Comparison of ENCODE assay signal across 15 cellular contexts in genomic region chr12:61538951-61539350, GRCh38.
DNase-seq lines count a peak whose midpoint lies in the region; ATAC-seq, FAIRE-seq and TF ChIP-seq lines count a peak whose summit lies in the region.
"Had no signal": no experiment of that assay in that cellular context is flagged by ENCODE, and none has a peak within 500 bp of the region (broad histone marks: within the 10 kb centered on the region; RNA-seq: fewer than 3 reads in every experiment).

No MANE protein-coding gene starts in this region.

- H3K36me3 ChIP-seq in smooth muscle cell (ENCODE audit: low read depth): no peaks in the 10 kb centered on the region
- H3K36me3 ChIP-seq: ascending aorta had no signal

- H3F3A ChIP-seq in smooth muscle cell (ENCODE audit: low read depth): no peaks in the 10 kb centered on the region

- H4K20me1 ChIP-seq in smooth muscle cell (ENCODE audit: low read depth): no peaks in the 10 kb centered on the region

- DNase-seq in SIG-M5 treated with dmso at 0.1 percent for 504 hours (lab: John Stamatoyannopoulos, UW; ENCODE audit: unreplicated experiment) (peak; percentile 8), SIG-M5 (lab: John Stamatoyannopoulos, UW) (no peak), NCI-H748 (lab: John Stamatoyannopoulos, UW; ENCODE audit: unreplicated experiment) (peak; percentile 76), chondrocyte (ENCODE audit: low spot score) (no peak), smooth muscle cell (lab: John Stamatoyannopoulos, UW; ENCODE audit: unreplicated experiment) (no peak), AG20443 (ENCODE audit: low spot score) (no peak), H54 (ENCODE audit: insufficient read length, low spot score) (no peak)
- DNase-seq: activated CD4-positive, alpha-beta T cell treated with anti-CD3 and anti-CD28 coated beads for 36 hours; dorsolateral prefrontal cortex; NCI-H1694; psoas muscle; T-cell; trophoblast cell had no signal

- H3K27ac Mint-ChIP-seq in chondrocyte (ENCODE audit: unreplicated experiment): no peak overlapping the region
- H3K27ac Mint-ChIP-seq: activated CD4-positive, alpha-beta T cell treated with anti-CD3 and anti-CD28 coated beads for 36 hours; T-cell had no signal

- no peak overlapping the region for H3K9ac ChIP-seq in smooth muscle cell (ENCODE audit: low read depth)

- no peak overlapping the region for H2AFZ ChIP-seq in smooth muscle cell (ENCODE audit: low read depth)

- H3K4me3 ChIP-seq in smooth muscle cell: no peak overlapping the region
- H3K4me3 ChIP-seq: ascending aorta, dorsolateral prefrontal cortex, psoas muscle had no signal

- no peaks in the 10 kb centered on the region for H3K4me1 ChIP-seq in smooth muscle cell (ENCODE audit: low read depth)
- H3K4me1 ChIP-seq: ascending aorta, psoas muscle had no signal

- no peaks in the 10 kb centered on the region for H3K4me1 Mint-ChIP-seq in chondrocyte (ENCODE audit: low read depth)
- H3K4me1 Mint-ChIP-seq: activated CD4-positive, alpha-beta T cell treated with anti-CD3 and anti-CD28 coated beads for 36 hours; T-cell had no signal

- no peak overlapping the region for H3K4me3 Mint-ChIP-seq in chondrocyte (ENCODE audit: unreplicated experiment)
- H3K4me3 Mint-ChIP-seq: activated CD4-positive, alpha-beta T cell treated with anti-CD3 and anti-CD28 coated beads for 36 hours; T-cell had no signal

- H3K4me2 ChIP-seq in smooth muscle cell: no peak overlapping the region

- no peaks in the 10 kb centered on the region for H3K79me2 ChIP-seq in smooth muscle cell (ENCODE audit: low read depth)

- 50% methylated on average over 2 of the region's 2 CpGs for WGBS in smooth muscle cell (ENCODE audit: low lambda C conversion rate)

- H3K27me3 ChIP-seq in smooth muscle cell (ENCODE audit: low read depth): no peaks in the 10 kb centered on the region
- H3K27me3 ChIP-seq: ascending aorta, dorsolateral prefrontal cortex had no signal

- H3K9me3 ChIP-seq in smooth muscle cell (replicated peaks; ENCODE audit: low read depth): no peaks in the 10 kb centered on the region
- H3K9me3 ChIP-seq: ascending aorta, psoas muscle had no signal

- H3K27ac ChIP-seq in smooth muscle cell (ENCODE audit: low read depth): no peak overlapping the region
- H3K27ac ChIP-seq: ascending aorta, dorsolateral prefrontal cortex, psoas muscle had no signal

- TF ChIP-seq POLR2A in H54 (IDR thresholded peaks at IDR 0.05; ENCODE audit: low read depth, low read length): no peak

- no peaks in the 10 kb centered on the region for H3K27me3 Mint-ChIP-seq in chondrocyte (ENCODE audit: low read depth)
- H3K27me3 Mint-ChIP-seq: activated CD4-positive, alpha-beta T cell treated with anti-CD3 and anti-CD28 coated beads for 36 hours; T-cell had no signal

- no peak for ATAC-seq in HG02571 (IDR thresholded peaks at IDR 0.05; ENCODE audit: unreplicated experiment)
- ATAC-seq: activated CD4-positive, alpha-beta T cell treated with anti-CD3 and anti-CD28 coated beads for 36 hours; psoas muscle; T-cell had no signal

- no peaks in the 10 kb centered on the region for H3K36me3 Mint-ChIP-seq in chondrocyte (ENCODE audit: low read depth)
- H3K36me3 Mint-ChIP-seq: T-cell had no signal

- H3K9me3 Mint-ChIP-seq in chondrocyte (ENCODE audit: low read depth): peaks cover 2% of the 10 kb centered on the region

- no peak for FAIRE-seq in H54 (lab: Jason Lieb, UNC)

- peak; percentile 37 for TF ChIP-seq CTCF in chondrocyte (IDR thresholded peaks at IDR 0.05)
- TF ChIP-seq CTCF in smooth muscle cell (IDR thresholded peaks at IDR 0.05; ENCODE audit: borderline replicate concordance, insufficient read depth, poor library complexity, severe bottlenecking): peak; percentile 27

Comparison
In these comparisons a context has a peak if more than half of its experiments do, and no peak if none do; other contexts are left out.
1. DNase-seq: peak in SIG-M5 treated with dmso at 0.1 percent for 504 hours (single experiment) and NCI-H748 (single experiment); none in SIG-M5 (single experiment), chondrocyte (single experiment), smooth muscle cell (single experiment), AG20443 (single experiment) and H54 (single experiment).